Comparison of ENCODE assay signal across 14 cellular contexts in genomic region chr12:75528692-75529091, GRCh38.
"Had no signal": no experiment of that assay in that cellular context is flagged by ENCODE, and none has a peak within 500 bp of the region (broad histone marks: within the 10 kb centered on the region; RNA-seq: fewer than 3 reads in every experiment).

No MANE protein-coding gene starts in this region.

- H3K27ac ChIP-seq: prostate gland, right atrium auricular region, transverse colon, uterus had no signal

- DNase-seq: activated CD4-positive, alpha-beta T cell treated with anti-CD3 and anti-CD28 coated beads, Interleukin-2, amount 50 U/mL, for 4 hours; effector memory CD8-positive, alpha-beta T cell; foreskin fibroblast; stimulated activated CD4-positive, alpha-beta T cell treated with anti-CD3 and anti-CD28 coated beads, Interleukin-2, amount 100 ng/mL, for 24 hours; T-helper 17 cell; transverse colon; uterus had no signal

- H3K4me1 ChIP-seq: prostate gland, transverse colon, uterus had no signal

- H3K9me3 ChIP-seq: prostate gland, right atrium auricular region, transverse colon, uterus had no signal

- H3K4me3 Mint-ChIP-seq: activated naive CD8-positive, alpha-beta T cell; activated T-helper 1 cell treated with anti-CD3 and anti-CD28 coated beads, Interleukin-12 subunit alpha, Interleukin-12 subunit beta, Interleukin-2, Interleukin-4 antibody, amounts not matched to agents 30 ng/mL and 10 ng/mL and 1 ng/mL, durations not matched to agents 14 hours and 24 hours and 36 hours; effector memory CD8-positive, alpha-beta T cell; neural crest cell; stimulated activated naive CD8-positive, alpha-beta T cell treated with anti-CD3 and anti-CD28 coated beads, Interleukin-15, Interleukin-2, amounts not matched to agents 100 ng/mL and 50 ng/mL, for 24 hours; T-helper 17 cell had no signal

- H3K9me3 Mint-ChIP-seq: activated T-helper 1 cell treated with anti-CD3 and anti-CD28 coated beads, Interleukin-12 subunit alpha, Interleukin-12 subunit beta, Interleukin-2, Interleukin-4 antibody, amounts not matched to agents 30 ng/mL and 10 ng/mL and 1 ng/mL, durations not matched to agents 14 hours and 24 hours and 36 hours; effector memory CD8-positive, alpha-beta T cell; neural crest cell; stimulated activated naive CD8-positive, alpha-beta T cell treated with anti-CD3 and anti-CD28 coated beads, Interleukin-15, Interleukin-2, amounts not matched to agents 100 ng/mL and 50 ng/mL, for 24 hours had no signal

- ATAC-seq: effector memory CD8-positive, alpha-beta T cell; left lobe of liver; T-helper 17 cell had no signal

- H3K4me3 ChIP-seq: prostate gland, right atrium auricular region, transverse colon, uterus had no signal

- H3K27ac Mint-ChIP-seq: activated naive CD8-positive, alpha-beta T cell; activated T-helper 1 cell treated with anti-CD3 and anti-CD28 coated beads, Interleukin-12 subunit alpha, Interleukin-12 subunit beta, Interleukin-2, Interleukin-4 antibody, amounts not matched to agents 30 ng/mL and 10 ng/mL and 1 ng/mL, durations not matched to agents 14 hours and 24 hours and 36 hours; effector memory CD8-positive, alpha-beta T cell; stimulated activated naive CD8-positive, alpha-beta T cell treated with anti-CD3 and anti-CD28 coated beads, Interleukin-15, Interleukin-2, amounts not matched to agents 100 ng/mL and 50 ng/mL, for 24 hours; T-helper 17 cell had no signal

- H3K27me3 ChIP-seq: right atrium auricular region, transverse colon, uterus had no signal

- H3K36me3 Mint-ChIP-seq: activated naive CD8-positive, alpha-beta T cell had no signal

- H3K36me3 ChIP-seq: prostate gland, right atrium auricular region, transverse colon, uterus had no signal
